8 cellular contexts compared by ENCODE assay signal in the genomic region with DNA sequence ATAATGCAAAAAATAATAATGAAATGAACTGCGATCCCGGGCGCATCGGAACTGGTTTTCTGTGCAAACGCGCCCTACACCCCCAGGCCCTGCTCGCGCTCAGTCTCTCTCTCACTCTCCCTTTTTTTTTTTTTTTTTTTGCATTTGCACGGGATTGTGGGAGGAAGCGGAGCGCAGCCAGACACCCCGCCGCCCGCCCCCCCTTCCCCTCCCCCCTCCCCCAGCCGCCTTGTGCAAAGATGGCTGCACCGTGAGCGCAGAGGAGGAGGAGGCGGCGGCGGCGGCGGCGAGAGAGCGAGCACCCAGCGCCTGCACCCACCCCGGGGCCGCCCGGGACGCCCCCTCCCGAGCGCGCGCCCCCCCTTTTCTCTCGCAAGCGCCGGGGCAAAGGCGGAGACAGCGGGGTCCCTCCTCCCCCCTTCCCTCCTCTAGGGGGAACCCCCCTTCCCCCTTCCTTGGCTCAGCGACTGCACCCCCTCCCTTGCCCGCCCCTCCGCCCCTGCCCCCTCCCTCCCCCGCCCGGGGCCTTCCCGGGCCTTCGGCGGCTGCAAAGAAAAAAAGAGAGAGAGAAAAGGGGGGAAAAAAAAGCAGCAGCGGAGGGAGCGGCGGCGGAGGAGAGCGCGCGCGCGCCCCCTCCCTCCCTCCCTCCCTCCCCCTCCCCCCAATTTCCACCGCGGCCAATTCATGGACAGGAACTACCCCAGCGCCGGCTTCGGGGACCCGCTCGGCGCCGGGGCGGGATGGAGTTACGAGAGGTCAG. TPM values are rescaled to one million over a fixed set of nuclear protein-coding genes. Genes with fewer than 3 reads are reported as not detected.
A peak's percentile ranks its signal among the peaks of the same experiment; 100 is the strongest.
DNase-seq lines count a peak whose midpoint lies in the region; ATAC-seq and TF ChIP-seq lines count a peak whose summit lies in the region.

A gene with protein sequence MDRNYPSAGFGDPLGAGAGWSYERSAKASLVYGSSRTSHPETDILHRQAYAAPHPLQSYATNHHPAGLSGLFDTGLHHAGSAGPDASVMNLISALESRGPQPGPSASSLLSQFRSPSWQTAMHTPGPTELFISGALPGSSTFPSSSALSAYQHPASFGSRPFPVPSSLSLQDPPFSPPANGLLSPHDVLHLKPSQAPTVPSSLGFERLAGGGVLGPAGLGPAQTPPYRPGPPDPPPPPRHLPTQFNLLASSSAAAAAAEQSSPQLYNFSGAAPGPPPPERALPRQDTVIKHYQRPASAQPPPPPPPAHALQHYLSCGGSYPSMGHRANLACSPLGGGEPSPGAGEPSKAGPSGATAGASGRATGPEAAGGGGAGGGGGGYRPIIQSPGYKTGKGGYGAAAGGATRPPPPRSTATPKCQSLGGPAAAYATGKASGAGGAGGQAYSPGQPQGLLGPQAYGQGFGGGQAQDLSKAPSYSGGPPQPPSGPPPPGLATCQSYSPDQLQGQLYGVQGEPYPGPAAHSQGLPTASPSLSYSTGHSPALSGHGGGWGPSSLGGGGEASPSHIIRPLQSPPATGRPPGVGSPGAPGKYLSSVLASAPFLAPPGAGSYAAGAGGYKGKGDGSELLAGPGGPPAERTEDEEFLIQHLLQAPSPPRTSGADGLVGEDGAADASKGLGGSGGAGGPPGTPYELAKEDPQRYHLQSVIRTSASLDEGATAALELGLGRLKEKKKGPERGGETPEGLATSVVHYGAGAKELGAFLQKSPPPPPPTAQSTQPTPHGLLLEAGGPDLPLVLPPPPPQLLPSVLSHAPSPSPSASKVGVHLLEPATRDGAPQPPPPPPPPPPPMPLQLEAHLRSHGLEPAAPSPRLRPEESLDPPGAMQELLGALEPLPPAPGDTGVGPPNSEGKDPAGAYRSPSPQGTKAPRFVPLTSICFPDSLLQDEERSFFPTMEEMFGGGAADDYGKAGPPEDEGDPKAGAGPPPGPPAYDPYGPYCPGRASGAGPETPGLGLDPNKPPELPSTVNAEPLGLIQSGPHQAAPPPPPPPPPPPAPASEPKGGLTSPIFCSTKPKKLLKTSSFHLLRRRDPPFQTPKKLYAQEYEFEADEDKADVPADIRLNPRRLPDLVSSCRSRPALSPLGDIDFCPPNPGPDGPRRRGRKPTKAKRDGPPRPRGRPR (N-terminal part only) (plus strand): TSS at position 212 of the 760 bp plus-strand sequence. CDS start 473 bp downstream, at position 685.

- intact Hi-C loops in CD8-positive, alpha-beta T cell (cut with DNase I, micrococcal nuclease) = loop anchor here (1.0 to 5.0 kb wide), 13 partner anchors 11 to 954 kb away; a partner anchor contains a TSS

- peak; percentile 15 for ATAC-seq in CD8-positive, alpha-beta T cell
- ATAC-seq in effector memory CD8-positive, alpha-beta T cell (replicated peaks) = peak; percentile 23
- ATAC-seq in GM21619 (IDR thresholded peaks at IDR 0.05; ENCODE audit: unreplicated experiment) = no peak

- peak within 1 kb of the TSS; percentile 91 for H3K4me3 Mint-ChIP-seq in CD8-positive, alpha-beta T cell
- peak within 1 kb of the TSS; percentile 79 to 89 for H3K4me3 Mint-ChIP-seq in effector memory CD8-positive, alpha-beta T cell

- H3K27ac Mint-ChIP-seq in CD8-positive, alpha-beta T cell = peak within 1 kb of the TSS; percentile 94
- H3K27ac Mint-ChIP-seq in effector memory CD8-positive, alpha-beta T cell = peak within 1 kb of the TSS; percentile 2 to 87

- no peaks in the 10 kb centered on the region for H3K27me3 ChIP-seq in CD8-positive, alpha-beta T cell (ENCODE audit: insufficient read depth, low read length)

- POLR2A ChIA-PET in CD8-positive, alpha-beta T cell (lab: Charles Lee) = interaction anchor here (1.1 to 4.0 kb wide), 8 partner anchors 11 to 86 kb away, joined by 3 to 44 read pairs (median 11); a partner anchor contains a TSS

- peak within 1 kb of the TSS; percentile 97 for H3K4me3 ChIP-seq in CD8-positive, alpha-beta T cell (ENCODE audit: low read depth, low read length)

- H3K27me3 Mint-ChIP-seq in CD8-positive, alpha-beta T cell (ENCODE audit: low read depth) = no peaks in the 10 kb centered on the region
- H3K27me3 Mint-ChIP-seq in effector memory CD8-positive, alpha-beta T cell = no peaks in the 10 kb centered on the region

- H3K9me3 ChIP-seq in CD8-positive, alpha-beta T cell (ENCODE audit: low read length) = no peaks in the 10 kb centered on the region

- H3K4me1 ChIP-seq in CD8-positive, alpha-beta T cell (ENCODE audit: insufficient read depth, low read length) = peaks cover 23% of the 10 kb centered on the region

- no peak for TF ChIP-seq CTCF in CD8-positive, alpha-beta T cell (IDR thresholded peaks at IDR 0.05)

- no peaks in the 10 kb centered on the region for H3K9me3 Mint-ChIP-seq in CD8-positive, alpha-beta T cell
- H3K9me3 Mint-ChIP-seq in effector memory CD8-positive, alpha-beta T cell = no peaks in the 10 kb centered on the region

- H3K27ac ChIP-seq in CD8-positive, alpha-beta T cell (ENCODE audit: low read depth, low read length) = peak within 1 kb of the TSS; percentile 83

- peak; percentile 48 to 85 (median 69) for DNase-seq in CD8-positive, alpha-beta T cell
- peak; percentile 74 for DNase-seq in HPDE6-E6E7 (ENCODE audit: extremely low spot score)
- DNase-seq in NOMO-1 (lab: John Stamatoyannopoulos, UW; ENCODE audit: unreplicated experiment in 2 of 2) = peak; percentile 56 to 71
- DNase-seq in activated CD8-positive, alpha-beta memory T cell treated with anti-CD3 and anti-CD28 coated beads for 48 hours (ENCODE audit: low read depth in 2 of 3, low spot score in 2 of 3) = peak in 2 of 3 experiments; percentile 61 to 66
- peak; percentile 55 to 63 (median 62) for DNase-seq in effector memory CD8-positive, alpha-beta T cell
- DNase-seq in lung microvascular endothelial cell (ENCODE audit: low read depth in 2 of 2) = peak; percentile 74 to 82
- DNase-seq in stimulated activated CD8-positive, alpha-beta memory T cell treated with anti-CD3 and anti-CD28 coated beads, Interleukin-15, amount 100 ng/mL, for 24 hours (ENCODE audit: low read depth) = peak; percentile 54

- H3K36me3 ChIP-seq in CD8-positive, alpha-beta T cell (ENCODE audit: insufficient read depth, low read length) = peaks cover 11% of the 10 kb centered on the region

- peaks cover 21% of the 10 kb centered on the region for H3K36me3 Mint-ChIP-seq in CD8-positive, alpha-beta T cell
- peaks cover 36% of the 10 kb centered on the region for H3K36me3 Mint-ChIP-seq in effector memory CD8-positive, alpha-beta T cell (ENCODE audit: insufficient read depth)

- peaks cover 36% of the 10 kb centered on the region for H3K4me1 Mint-ChIP-seq in CD8-positive, alpha-beta T cell (ENCODE audit: low read depth)
- H3K4me1 Mint-ChIP-seq in effector memory CD8-positive, alpha-beta T cell (ENCODE audit: low read depth in 2 of 2) = peaks cover 34 to 36% of the 10 kb centered on the region in 2 donors

- CTCF ChIA-PET in CD8-positive, alpha-beta T cell (lab: Charles Lee) = interaction anchor here (0.6 to 1.3 kb wide), 3 partner anchors 80 to 105 kb away, joined by 3 to 5 read pairs (median 3); no protein-coding TSS in a partner anchor

RNA-seq across cellular contexts. Expression of the gene that starts here (rescaled TPM):
- total RNA-seq in CD8-positive, alpha-beta T cell = 10 to 100 TPM; 26.2 to 28.9 TPM
- total RNA-seq in lung microvascular endothelial cell = 1.1 and 2.0 TPM in 2 replicates
